Comparison of ENCODE assay signal across 8 cellular contexts in genomic region chr1:112956503-112957132, GRCh38. TPM values are rescaled to one million over a fixed set of nuclear protein-coding genes. Genes with fewer than 3 reads are reported as not detected.
DNase-seq lines count a peak whose midpoint lies in the region; ATAC-seq and TF ChIP-seq lines count a peak whose summit lies in the region.

No MANE protein-coding gene starts in this region.

- H3K4me3 ChIP-seq in fibroblast of mammary gland (ENCODE audit: control insufficient read depth, low read depth, low read length) (peak overlapping the region; percentile 88), transverse colon (peak overlapping the region; percentile 42 to 80 (median 64))

- H3K4me1 ChIP-seq in transverse colon = peaks cover 5 to 47% (median 26%) of the 10 kb centered on the region in 4 donors

- TF ChIP-seq CTCF in 22Rv1 (IDR thresholded peaks at IDR 0.05) (0 out of 2 replicates have a peak, but pooled peaks have one; percentile 3), fibroblast of mammary gland (conservative IDR thresholded peaks at IDR 0.05; ENCODE audit: control insufficient read depth, insufficient read depth, low read depth, low read length) (no peak), omental fat pad (IDR thresholded peaks at IDR 0.05) (no peak), transverse colon (IDR thresholded peaks at IDR 0.05) (no peak)

- no peak for TF ChIP-seq EP300 in transverse colon (IDR thresholded peaks at IDR 0.05; ENCODE audit: low read depth)

- no peaks in the 10 kb centered on the region for H3K27me3 ChIP-seq in transverse colon

- H3K27ac ChIP-seq in 22Rv1 (peak overlapping the region; percentile 67), transverse colon (peak overlapping the region; percentile 87 to 95 (median 91))

- intact Hi-C loops in transverse colon (cut with DNase I; ENCODE audit: low total_unique reads) = loop anchor here (5.0 kb wide), 1 partner anchor 41 kb away; no protein-coding TSS in a partner anchor

- H3K36me3 ChIP-seq in transverse colon = no peaks in the 10 kb centered on the region

- no peak for TF ChIP-seq POLR2A in transverse colon (IDR thresholded peaks at IDR 0.05)

- peak; percentile 7 for ATAC-seq in GM19395 (IDR thresholded peaks at IDR 0.05; ENCODE audit: unreplicated experiment)
- ATAC-seq in HG03565 (IDR thresholded peaks at IDR 0.05; ENCODE audit: unreplicated experiment) = peak; percentile 5
- peak; percentile 5 for ATAC-seq in omental fat pad (ENCODE audit: low FRiP score)

- H3K9me3 ChIP-seq in transverse colon = no peaks in the 10 kb centered on the region

- in situ Hi-C loops in transverse colon (cut with MboI; ENCODE audit: low pct_ligation_motif_present in 1 of 4, low pct_unique_long_range_greater_than_20kb in 1 of 4, low sequenced_read_pairs in 3 of 4) = no loop called here

- 22 to 33% methylated on average over 3 to 41 of the region's 41 CpGs for WGBS in transverse colon (ENCODE audit: low coverage in 1 of 2), 2 donors

- DNase-seq in activated CD8-positive, alpha-beta memory T cell treated with anti-CD3 and anti-CD28 coated beads, Interleukin-2, amount 50 U/mL, for 4 hours = peak; percentile 40
- no peak for DNase-seq in fibroblast of mammary gland (ENCODE audit: low read depth)
- no peak for DNase-seq in omental fat pad (ENCODE audit: low spot score)
- DNase-seq in transverse colon = no peak
- DNase-seq in AG08396 (ENCODE audit: low spot score) = no peak

RNA-seq across cellular contexts. Expression of gene SLC16A1, which starts 0.6 kb away (rescaled TPM):
- total RNA-seq in omental fat pad = 100 to 1,000 TPM in 2 of 4 donors, 10 to 100 TPM in 2; 15.1 to 125 (median 78.3) TPM
- total RNA-seq in transverse colon = 100 to 1,000 TPM in 2 of 4 donors, 10 to 100 TPM in 2; 21.5 to 177 (median 109) TPM
